8 cellular contexts compared by ENCODE assay signal in genomic region chr18:74353169-74353775, GRCh38. TPM values are rescaled to one million over a fixed set of nuclear protein-coding genes. Genes with fewer than 3 reads are reported as not detected.
DNase-seq lines count a peak whose midpoint lies in the region; ATAC-seq and TF ChIP-seq lines count a peak whose summit lies in the region.

No MANE protein-coding gene starts in this region.

- H3K4me3 Mint-ChIP-seq in MCF 10A (ENCODE audit: unreplicated experiment): no peak overlapping the region

- H3K27ac Mint-ChIP-seq in MCF 10A (ENCODE audit: low read depth, unreplicated experiment): no peak overlapping the region

- TF ChIP-seq CTCF in NB4 (IDR thresholded peaks at IDR 0.05; ENCODE audit: low read depth, low read length) (peak; percentile 59), MCF 10A (IDR thresholded peaks at IDR 0.05; ENCODE audit: unreplicated experiment) (peak; percentile 55)

- no peak overlapping the region for H3K4me3 ChIP-seq in NB4 (ENCODE audit: low read depth, low read length)

- BruUV-seq in MCF 10A (replicated peaks; lab: Mats Ljungman, UMichigan): no TSS peak

- no peak for TF ChIP-seq POLR2A in NB4 (IDR thresholded peaks at IDR 0.05; ENCODE audit: extremely low read depth, insufficient read length)

- peak; percentile 65 for DNase-seq in EL
- peak; percentile 48 for DNase-seq in NB4 (ENCODE audit: low read depth)
- DNase-seq in SW480 (ENCODE audit: low spot score): peak; percentile 41
- peak; percentile 61 for DNase-seq in MCF 10A (ENCODE audit: unreplicated experiment)
- peak; percentile 53 for DNase-seq in iPS-NIHi11 (ENCODE audit: low spot score)
- DNase-seq in stimulated activated CD4-positive, alpha-beta T cell treated with anti-CD3 and anti-CD28 coated beads, Interleukin-15, amount 100 ng/mL, for 48 hours (ENCODE audit: low read depth in 2 of 2): peak; percentile 28 to 38

- no peaks in the 10 kb centered on the region for H3K4me1 Mint-ChIP-seq in MCF 10A (ENCODE audit: insufficient read depth, unreplicated experiment)

- ATAC-seq in GM21786 (IDR thresholded peaks at IDR 0.05; ENCODE audit: unreplicated experiment): peak; percentile 63
- ATAC-seq in GM19328 (IDR thresholded peaks at IDR 0.05; ENCODE audit: unreplicated experiment): no peak

- peaks cover 40% of the 10 kb centered on the region for H3K27me3 Mint-ChIP-seq in MCF 10A (ENCODE audit: insufficient read depth, unreplicated experiment)

- POLR2A ChIA-PET in MCF 10A (lab: Yijun Ruan, JAX): interaction anchor here (0.6 to 1.6 kb wide), 6 partner anchors 10 to 199 kb away, joined by 3 to 15 read pairs (median 4); partner anchors contain the start of gene CNDP2

- no peaks in the 10 kb centered on the region for H3K36me3 Mint-ChIP-seq in MCF 10A (ENCODE audit: insufficient read depth, unreplicated experiment)

- CTCF ChIA-PET in MCF 10A (lab: Yijun Ruan, JAX): interaction anchor here (0.5 to 11.9 kb wide), 46 partner anchors 9 to 1623 kb away, joined by 3 to 234 read pairs (median 4); partner anchors contain the start of genes C18orf63 and CNDP2

- H3K9me3 Mint-ChIP-seq in MCF 10A (ENCODE audit: unreplicated experiment): no peaks in the 10 kb centered on the region

- intact Hi-C loops in MCF 10A (cut with micrococcal nuclease): loop anchor here (1.0 kb wide), 2 partner anchors 140 to 199 kb away; no protein-coding TSS in a partner anchor

RNA-seq across cellular contexts. Expression of gene C18orf63, which starts 37.6 kb away (rescaled TPM):
- total RNA-seq in MCF 10A (2022): not detected in 2 replicates
